17 cellular contexts compared by ENCODE assay signal in genomic region chr6:21730533-21730932, GRCh38.
"Had no signal": no experiment of that assay in that cellular context is flagged by ENCODE, and none has a peak within 500 bp of the region (broad histone marks: within the 10 kb centered on the region; RNA-seq: fewer than 3 reads in every experiment).

No MANE protein-coding gene starts in this region.

- H3K4me3 Mint-ChIP-seq: activated CD4-positive, alpha-beta T cell treated with anti-CD3 and anti-CD28 coated beads for 36 hours; activated naive CD8-positive, alpha-beta T cell; activated T-helper 1 cell treated with anti-CD3 and anti-CD28 coated beads, Interleukin-12 subunit alpha, Interleukin-12 subunit beta, Interleukin-2, Interleukin-4 antibody, amounts not matched to agents 30 ng/mL and 10 ng/mL and 1 ng/mL, durations not matched to agents 14 hours and 24 hours and 36 hours; stimulated activated naive B cell treated with anti-CD40 and anti-IgM and Interleukin-4, amounts not matched to agents 10 μg/mL and 1 μg/mL and 100 μg/mL, for 72 hours had no signal

- H3K4me3 ChIP-seq: lower lobe of right lung, uterus had no signal

- DNase-seq: activated CD4-positive, alpha-beta T cell treated with anti-CD3 and anti-CD28 coated beads for 36 hours; activated CD4-positive, alpha-beta T cell treated with anti-CD3 and anti-CD28 coated beads, Interleukin-2, amount 50 U/mL, for 48 hours; erythroblast; head of caudate nucleus; lower lobe of right lung; midbrain; stimulated activated naive B cell treated with anti-CD40 and anti-IgM and Interleukin-4, amounts not matched to agents 10 μg/mL and 1 μg/mL and 100 μg/mL, for 72 hours; T-helper 2 cell; uterus; WERI-Rb-1 had no signal

- H3K36me3 ChIP-seq: lower lobe of right lung, uterus, WERI-Rb-1 had no signal

- H2AFZ ChIP-seq: parathyroid adenoma had no signal

- H3K27ac ChIP-seq: lower lobe of right lung, parathyroid adenoma, WERI-Rb-1 had no signal

- H3K4me1 ChIP-seq: parathyroid adenoma, uterus had no signal

- H3K9me3 ChIP-seq: lower lobe of right lung, uterus had no signal

- H3K9ac ChIP-seq: parathyroid adenoma had no signal

- H3K9me3 Mint-ChIP-seq: activated T-helper 1 cell treated with anti-CD3 and anti-CD28 coated beads, Interleukin-12 subunit alpha, Interleukin-12 subunit beta, Interleukin-2, Interleukin-4 antibody, amounts not matched to agents 30 ng/mL and 10 ng/mL and 1 ng/mL, durations not matched to agents 14 hours and 24 hours and 36 hours; stimulated activated naive B cell treated with anti-CD40 and anti-IgM and Interleukin-4, amounts not matched to agents 10 μg/mL and 1 μg/mL and 100 μg/mL, for 72 hours had no signal

- H3K36me3 Mint-ChIP-seq: activated naive CD8-positive, alpha-beta T cell; stimulated activated naive B cell treated with anti-CD40 and anti-IgM and Interleukin-4, amounts not matched to agents 10 μg/mL and 1 μg/mL and 100 μg/mL, for 72 hours had no signal

- H3K79me2 ChIP-seq: parathyroid adenoma had no signal

- H3K27ac Mint-ChIP-seq: activated CD4-positive, alpha-beta T cell treated with anti-CD3 and anti-CD28 coated beads for 36 hours; activated naive CD8-positive, alpha-beta T cell; activated T-helper 1 cell treated with anti-CD3 and anti-CD28 coated beads, Interleukin-12 subunit alpha, Interleukin-12 subunit beta, Interleukin-2, Interleukin-4 antibody, amounts not matched to agents 30 ng/mL and 10 ng/mL and 1 ng/mL, durations not matched to agents 14 hours and 24 hours and 36 hours; stimulated activated naive B cell treated with anti-CD40 and anti-IgM and Interleukin-4, amounts not matched to agents 10 μg/mL and 1 μg/mL and 100 μg/mL, for 72 hours had no signal

- FAIRE-seq: colon, frontal cortex, keratinocyte had no signal

- ATAC-seq: activated CD4-positive, alpha-beta T cell treated with anti-CD3 and anti-CD28 coated beads for 36 hours; sciatic nerve; stimulated activated naive B cell treated with anti-CD40 and anti-IgM and Interleukin-4, amounts not matched to agents 10 μg/mL and 1 μg/mL and 100 μg/mL, for 72 hours had no signal

- H3K27me3 Mint-ChIP-seq: activated CD4-positive, alpha-beta T cell treated with anti-CD3 and anti-CD28 coated beads for 36 hours; activated naive CD8-positive, alpha-beta T cell; stimulated activated naive B cell treated with anti-CD40 and anti-IgM and Interleukin-4, amounts not matched to agents 10 μg/mL and 1 μg/mL and 100 μg/mL, for 72 hours had no signal

- H3K27me3 ChIP-seq: uterus had no signal

- H3K4me1 Mint-ChIP-seq: activated CD4-positive, alpha-beta T cell treated with anti-CD3 and anti-CD28 coated beads for 36 hours; stimulated activated naive B cell treated with anti-CD40 and anti-IgM and Interleukin-4, amounts not matched to agents 10 μg/mL and 1 μg/mL and 100 μg/mL, for 72 hours had no signal
